ENCODE assay signal across 16 cellular contexts in the genomic region with DNA sequence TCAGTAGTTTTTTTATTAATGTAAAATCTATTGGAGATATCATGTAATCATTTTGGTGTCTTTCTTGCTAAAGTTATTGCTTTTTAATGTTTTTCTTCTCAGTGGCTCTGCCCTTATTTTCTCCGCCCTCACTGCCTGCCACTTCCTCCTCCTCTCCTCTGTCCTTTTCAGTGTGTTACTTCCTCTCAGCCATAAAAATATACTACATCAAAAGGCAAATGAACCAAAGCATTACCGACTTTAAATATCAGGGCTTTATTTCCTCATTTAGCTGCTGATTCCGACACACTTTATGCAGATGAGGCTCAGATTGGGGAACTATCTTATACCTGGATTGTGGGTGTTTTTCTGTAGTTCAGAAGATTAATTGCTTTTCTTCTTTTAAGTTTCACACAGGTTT.
DNase-seq lines count a peak whose midpoint lies in the region; ATAC-seq and TF ChIP-seq lines count a peak whose summit lies in the region.
"Had no signal": no experiment of that assay in that cellular context is flagged by ENCODE, and none has a peak within 500 bp of the region (broad histone marks: within the 10 kb centered on the region; RNA-seq: fewer than 3 reads in every experiment).

No MANE protein-coding gene starts in this region.

- H3K9me3 ChIP-seq in upper lobe of left lung: no peaks in the 10 kb centered on the region
- H3K9me3 ChIP-seq: SJCRH30 had no signal

- TF ChIP-seq CTCF in CD14-positive monocyte (IDR thresholded peaks at IDR 0.05) (no peak), upper lobe of left lung (IDR thresholded peaks at IDR 0.05) (no peak)

- no peaks in the 10 kb centered on the region for H3K4me1 ChIP-seq in upper lobe of left lung
- H3K4me1 ChIP-seq: SJCRH30 had no signal

- no peaks in the 10 kb centered on the region for H3K36me3 Mint-ChIP-seq in CD14-positive monocyte
- no peaks in the 10 kb centered on the region for H3K36me3 Mint-ChIP-seq in T-cell

- ATAC-seq in T-cell (replicated peaks in 1 of 4): peak; percentile 66 to 85 (median 84)
- ATAC-seq in upper lobe of left lung (ENCODE audit: low FRiP score in 2 of 2): no peak

- H3K27me3 ChIP-seq in upper lobe of left lung: no peaks in the 10 kb centered on the region
- H3K27me3 ChIP-seq: SJCRH30 had no signal

- no peak overlapping the region for H3K27ac ChIP-seq in upper lobe of left lung
- H3K27ac ChIP-seq: C4-2B, SJCRH30 had no signal

- no peak overlapping the region for H3K4me3 ChIP-seq in upper lobe of left lung
- H3K4me3 ChIP-seq: SJCRH30 had no signal

- H3K4me3 Mint-ChIP-seq in CD14-positive monocyte: peak overlapping the region in 1 of 2 donors; percentile 2
- H3K4me3 Mint-ChIP-seq in T-cell: peak overlapping the region; percentile 6 to 39 (median 32)
- H3K4me3 Mint-ChIP-seq: neural crest cell had no signal

- peak overlapping the region in 5 of 7 donors; percentile 29 to 66 (median 54) for H3K27ac Mint-ChIP-seq in CD14-positive monocyte
- peak overlapping the region; percentile 80 to 84 for H3K27ac Mint-ChIP-seq in T-cell

- H3K4me1 Mint-ChIP-seq in CD14-positive monocyte (peaks cover 12% of the 10 kb centered on the region), T-cell (peaks cover 50 to 61% (median 58%) of the 10 kb centered on the region in 3 donors)

- 50 to 52% methylated on average over 3 of the region's 3 CpGs for WGBS in upper lobe of left lung, 2 donors

- no peak for DNase-seq in CD14-positive monocyte (ENCODE audit: low spot score)
- peak; percentile 9 for DNase-seq in HT-29 (ENCODE audit: low spot score)
- peak in 10 of 34 experiments; percentile 4 to 23 (median 12) for DNase-seq in T-cell
- peak; percentile 55 for DNase-seq in germinal center (ENCODE audit: low spot score)
- DNase-seq in amniotic stem cell (lab: John Stamatoyannopoulos, UW): no peak
- DNase-seq in stimulated activated CD4-positive, alpha-beta T cell treated with anti-CD3 and anti-CD28 coated beads, Interleukin-2, amount 100 ng/mL, for 24 hours: no peak
- no peak for DNase-seq in upper lobe of left lung
- no peak for DNase-seq in kidney glomerular epithelial cell (lab: John Stamatoyannopoulos, UW)
- DNase-seq: activated CD4-positive, alpha-beta T cell treated with anti-CD3 and anti-CD28 coated beads for 48 hours; IMR-90; NCI-H187; NCI-H526 treated with DMSO at 0.1 percent for 48 hours; retina; SJCRH30 had no signal

- CTCF ChIA-PET in T-cell (lab: Charles Lee): interaction anchor here in 1 of 2 donors (0.8 to 1.0 kb wide), 2 partner anchors 9 to 485 kb away, joined by 3 read pairs; no protein-coding TSS in a partner anchor

- intact Hi-C loops in CD14-positive monocyte (cut with micrococcal nuclease): no loop called here

- no peaks in the 10 kb centered on the region for H3K27me3 Mint-ChIP-seq in CD14-positive monocyte (ENCODE audit: low read depth in 3 of 3)
- no peaks in the 10 kb centered on the region for H3K27me3 Mint-ChIP-seq in T-cell

- POLR2A ChIA-PET in T-cell (lab: Charles Lee): no interaction called here

- no peaks in the 10 kb centered on the region for H3K36me3 ChIP-seq in upper lobe of left lung
- H3K36me3 ChIP-seq: SJCRH30 had no signal

- TF ChIP-seq POLR2A in upper lobe of left lung (IDR thresholded peaks at IDR 0.05): no peak

- peaks cover 0 to 8% (median 0%) of the 10 kb centered on the region in 7 donors for H3K9me3 Mint-ChIP-seq in CD14-positive monocyte
- H3K9me3 Mint-ChIP-seq in T-cell: no peaks in the 10 kb centered on the region

- no peak for TF ChIP-seq EP300 in upper lobe of left lung (IDR thresholded peaks at IDR 0.05)

Comparison
In these comparisons a context has a peak if more than half of its experiments do, and no peak if none do; other contexts are left out.
1. DNase-seq: peak in HT-29 (single experiment) and germinal center (single experiment); none in CD14-positive monocyte (single experiment), amniotic stem cell (single experiment), stimulated activated CD4-positive, alpha-beta T cell treated with anti-CD3 and anti-CD28 coated beads, Interleukin-2, amount 100 ng/mL, for 24 hours (0 of 2), upper lobe of left lung (0 of 2) and kidney glomerular epithelial cell (single experiment).
2. ATAC-seq: peak in T-cell (4 of 4); none in upper lobe of left lung (0 of 2).